1 cellular context compared by ENCODE assay signal in genomic region chr5:141635646-141636045, GRCh38.
TF ChIP-seq lines count a peak whose summit lies in the region.

No MANE protein-coding gene starts in this region.

TF ChIP-seq in H1, 55 proteins besides CTCF, POLR2A, EP300 and RAD21:
- no peak for TF ChIP-seq SIN3A (conservative IDR thresholded peaks at IDR 0.05 in 1 of 2, IDR thresholded peaks at IDR 0.05 in 1 of 2; ENCODE audit: low read depth in 1 of 2, low read length in 2 of 2)
- TF ChIP-seq ATF3 (IDR thresholded peaks at IDR 0.05; ENCODE audit: insufficient read depth, low read depth, low read length): no peak
